In genomic region chr4:153143527-153144348, GRCh38 we compare ENCODE assay signal across 1 cellular context.
TF ChIP-seq lines count a peak whose summit lies in the region.

No MANE protein-coding gene starts in this region.

TF ChIP-seq in K562, 482 proteins besides CTCF, POLR2A, EP300 and RAD21 (continued from another document and continues in another):
- TF ChIP-seq CHAMP1 (IDR thresholded peaks at IDR 0.05), result no peak
- no peak for TF ChIP-seq MTA1 (IDR thresholded peaks at IDR 0.05; ENCODE audit: borderline replicate concordance)
- TF ChIP-seq KDM4B (IDR thresholded peaks at IDR 0.05; ENCODE audit: borderline replicate concordance in 2 of 2, low read depth in 1 of 2), result no peak
- no peak for TF ChIP-seq ZNF143 (CRISPR knock-in tag; IDR thresholded peaks at IDR 0.05)
- TF ChIP-seq NR3C1 (CRISPR knock-in tag; IDR thresholded peaks at IDR 0.05), result no peak
- no peak for TF ChIP-seq FOXO4 (CRISPR knock-in tag; IDR thresholded peaks at IDR 0.05)
- TF ChIP-seq SUPT5H (IDR thresholded peaks at IDR 0.05), result no peak
- TF ChIP-seq KLF16 (IDR thresholded peaks at IDR 0.05), result no peak
- TF ChIP-seq ZNF174 (CRISPR knock-in tag; IDR thresholded peaks at IDR 0.05), result no peak
- TF ChIP-seq TEAD4 (IDR thresholded peaks at IDR 0.05; ENCODE audit: low read length), result peak; percentile 17; the same call in 1 of the 2 replicates
- TF ChIP-seq TEAD4 (CRISPR knock-in tag; IDR thresholded peaks at IDR 0.05; ENCODE audit: borderline replicate concordance), result no peak
- no peak for TF ChIP-seq SMAD2 (IDR thresholded peaks at IDR 0.05; ENCODE audit: low read depth, low read length)
- no peak for TF ChIP-seq ERF (CRISPR knock-in tag; IDR thresholded peaks at IDR 0.05)
- no peak for TF ChIP-seq RNF2 (IDR thresholded peaks at IDR 0.05)
- TF ChIP-seq MTF1 (CRISPR knock-in tag; IDR thresholded peaks at IDR 0.05; ENCODE audit: borderline replicate concordance), result no peak
- peak; percentile 93 for TF ChIP-seq ATF7 (IDR thresholded peaks at IDR 0.05)
- TF ChIP-seq BRCA1 (IDR thresholded peaks at IDR 0.05), result no peak
- no peak for TF ChIP-seq BRCA1 (CRISPR knock-in tag; IDR thresholded peaks at IDR 0.05)
- peak; percentile 53 for TF ChIP-seq ZNF584 (CRISPR knock-in tag; IDR thresholded peaks at IDR 0.05; ENCODE audit: low read depth)
- TF ChIP-seq SLC30A9 (CRISPR knock-in tag; IDR thresholded peaks at IDR 0.05), result no peak
- peak; percentile 88 for TF ChIP-seq CEBPG (CRISPR knock-in tag; IDR thresholded peaks at IDR 0.05)
- peak; percentile 53 to 95; a peak in 3 of 4 replicates for TF ChIP-seq CEBPG (tag; conservative IDR thresholded peaks at IDR 0.05 in 1 of 2, IDR thresholded peaks at IDR 0.05 in 1 of 2)
- no peak for TF ChIP-seq SREBF1 (IDR thresholded peaks at IDR 0.05; ENCODE audit: borderline replicate concordance, low read depth, low read length)
- TF ChIP-seq CSDE1 (IDR thresholded peaks at IDR 0.05), result no peak
- 0 out of 2 replicates have a peak, but pooled peaks have one; percentile 26 for TF ChIP-seq MGA (IDR thresholded peaks at IDR 0.05)
- TF ChIP-seq ZNF75A (CRISPR knock-in tag; IDR thresholded peaks at IDR 0.05), result no peak
- peak; percentile 63; the same call in 1 of the 2 replicates for TF ChIP-seq CTBP1 (IDR thresholded peaks at IDR 0.05; ENCODE audit: borderline replicate concordance)
- no peak for TF ChIP-seq PTRF (tag; IDR thresholded peaks at IDR 0.05)
- TF ChIP-seq ZBED1 (IDR thresholded peaks at IDR 0.05), result no peak
- TF ChIP-seq ZFP30 (CRISPR knock-in tag; IDR thresholded peaks at IDR 0.05; ENCODE audit: borderline replicate concordance), result no peak
- TF ChIP-seq ATF3 (IDR thresholded peaks at IDR 0.05), result peak; percentile 93
- TF ChIP-seq ATF3 (CRISPR knock-in tag; conservative IDR thresholded peaks at IDR 0.05), result no peak
- no peak for TF ChIP-seq NR2C2 (CRISPR knock-in tag; IDR thresholded peaks at IDR 0.05)
- TF ChIP-seq NR2C2 (tag; IDR thresholded peaks at IDR 0.05), result peak; percentile 64; the same call in 1 of the 2 replicates
- TF ChIP-seq KAT8 (IDR thresholded peaks at IDR 0.05; ENCODE audit: low read depth), result no peak
- no peak for TF ChIP-seq MBD2 (IDR thresholded peaks at IDR 0.05; ENCODE audit: borderline replicate concordance, low read depth)
- no peak for TF ChIP-seq ELF2 (CRISPR knock-in tag; IDR thresholded peaks at IDR 0.05)
- peak; percentile 78; the same call in 1 of the 2 replicates for TF ChIP-seq DPF2 (IDR thresholded peaks at IDR 0.05)
- peak; percentile 20 for TF ChIP-seq E2F8 (IDR thresholded peaks at IDR 0.05; ENCODE audit: low read depth, partially characterized antibody)
- peak; percentile 51; the same call in 1 of the 2 replicates for TF ChIP-seq LEF1 (IDR thresholded peaks at IDR 0.05)
- no peak for TF ChIP-seq MXD1 (CRISPR knock-in tag; IDR thresholded peaks at IDR 0.05; ENCODE audit: borderline replicate concordance, poor library complexity, severe bottlenecking)
- TF ChIP-seq TRIM24 (IDR thresholded peaks at IDR 0.05), result peak; percentile 64 to 67; a peak in 2 of 4 replicates
- no peak for TF ChIP-seq PHTF2 (CRISPR knock-in tag; IDR thresholded peaks at IDR 0.05)
- 0 out of 2 replicates have a peak, but pooled peaks have one; percentile 12 for TF ChIP-seq HES1 (IDR thresholded peaks at IDR 0.05; ENCODE audit: low read depth)
- no peak for TF ChIP-seq ZSCAN29 (IDR thresholded peaks at IDR 0.05)
- TF ChIP-seq ESRRA (IDR thresholded peaks at IDR 0.05; ENCODE audit: borderline replicate concordance, low read depth), result peak; percentile 96
- peak; percentile 75 for TF ChIP-seq ATF4 (CRISPR knock-in tag; IDR thresholded peaks at IDR 0.05)
- TF ChIP-seq CAMTA2 (CRISPR knock-in tag; conservative IDR thresholded peaks at IDR 0.05), result no peak
